ENCODE assay signal across 2 cellular contexts in the genomic region with DNA sequence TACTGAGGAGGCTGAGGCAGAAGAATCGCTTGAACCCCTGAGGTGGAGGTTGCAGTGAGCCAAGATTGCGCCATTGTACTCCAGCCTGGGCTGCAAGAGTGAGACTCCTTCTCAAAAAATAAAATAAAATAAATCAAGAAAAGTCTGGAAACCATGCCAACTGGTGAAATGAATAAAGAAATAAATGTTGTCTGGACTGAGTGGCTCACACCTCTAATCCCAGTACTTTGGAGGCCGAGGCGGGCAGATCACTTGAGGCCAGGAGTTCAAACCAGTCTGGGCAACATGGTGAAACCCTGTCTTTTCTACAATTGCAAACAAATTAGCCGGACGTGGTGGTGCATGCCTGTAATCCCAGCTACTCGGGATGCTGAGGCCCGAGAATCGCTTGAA.
TF ChIP-seq lines count a peak whose summit lies in the region.

No MANE protein-coding gene starts in this region.

TF ChIP-seq in K562, 482 proteins besides CTCF, POLR2A, EP300 and RAD21 (continued from another document):
- TF ChIP-seq, protein P1, sequence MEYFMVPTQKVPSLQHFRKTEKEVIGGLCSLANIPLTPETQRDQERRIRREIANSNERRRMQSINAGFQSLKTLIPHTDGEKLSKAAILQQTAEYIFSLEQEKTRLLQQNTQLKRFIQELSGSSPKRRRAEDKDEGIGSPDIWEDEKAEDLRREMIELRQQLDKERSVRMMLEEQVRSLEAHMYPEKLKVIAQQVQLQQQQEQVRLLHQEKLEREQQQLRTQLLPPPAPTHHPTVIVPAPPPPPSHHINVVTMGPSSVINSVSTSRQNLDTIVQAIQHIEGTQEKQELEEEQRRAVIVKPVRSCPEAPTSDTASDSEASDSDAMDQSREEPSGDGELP (CRISPR knock-in tag; IDR thresholded peaks at IDR 0.05; ENCODE audit: borderline replicate concordance): no peak; the same call in 1 of the 2 replicates
- no peak for TF ChIP-seq ZNF133 (CRISPR knock-in tag; IDR thresholded peaks at IDR 0.05)
- TF ChIP-seq CBX8 (IDR thresholded peaks at IDR 0.05; ENCODE audit: borderline replicate concordance, extremely low read depth, low read depth, low read length, poor library complexity, severe bottlenecking): no peak
- 0 out of 2 replicates have a peak, but pooled peaks have one; percentile 19 for TF ChIP-seq GTF2E2 (tag; IDR thresholded peaks at IDR 0.05)
- TF ChIP-seq HDAC1 (IDR thresholded peaks at IDR 0.05): no peak
- peak; percentile 42; the same call in 1 of the 2 replicates for TF ChIP-seq ARID2 (IDR thresholded peaks at IDR 0.05)
- TF ChIP-seq, protein P2, sequence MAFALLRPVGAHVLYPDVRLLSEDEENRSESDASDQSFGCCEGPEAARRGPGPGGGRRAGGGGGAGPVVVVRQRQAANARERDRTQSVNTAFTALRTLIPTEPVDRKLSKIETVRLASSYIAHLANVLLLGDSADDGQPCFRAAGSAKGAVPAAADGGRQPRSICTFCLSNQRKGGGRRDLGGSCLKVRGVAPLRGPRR (CRISPR knock-in tag; IDR thresholded peaks at IDR 0.05): no peak
- no peak for TF ChIP-seq LARP7 (IDR thresholded peaks at IDR 0.05)
- peak; percentile 10 for TF ChIP-seq ZNF280A (IDR thresholded peaks at IDR 0.05; ENCODE audit: low read depth, partially characterized antibody)
- no peak for TF ChIP-seq CBX1 (IDR thresholded peaks at IDR 0.05; ENCODE audit: low read depth)
- TF ChIP-seq MBD2 (IDR thresholded peaks at IDR 0.05; ENCODE audit: borderline replicate concordance, low read depth): no peak
- TF ChIP-seq ELF2 (CRISPR knock-in tag; IDR thresholded peaks at IDR 0.05): no peak
- TF ChIP-seq, protein P3, sequence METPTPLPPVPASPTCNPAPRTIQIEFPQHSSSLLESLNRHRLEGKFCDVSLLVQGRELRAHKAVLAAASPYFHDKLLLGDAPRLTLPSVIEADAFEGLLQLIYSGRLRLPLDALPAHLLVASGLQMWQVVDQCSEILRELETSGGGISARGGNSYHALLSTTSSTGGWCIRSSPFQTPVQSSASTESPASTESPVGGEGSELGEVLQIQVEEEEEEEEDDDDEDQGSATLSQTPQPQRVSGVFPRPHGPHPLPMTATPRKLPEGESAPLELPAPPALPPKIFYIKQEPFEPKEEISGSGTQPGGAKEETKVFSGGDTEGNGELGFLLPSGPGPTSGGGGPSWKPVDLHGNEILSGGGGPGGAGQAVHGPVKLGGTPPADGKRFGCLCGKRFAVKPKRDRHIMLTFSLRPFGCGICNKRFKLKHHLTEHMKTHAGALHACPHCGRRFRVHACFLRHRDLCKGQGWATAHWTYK (CRISPR knock-in tag; IDR thresholded peaks at IDR 0.05): no peak
- TF ChIP-seq, protein P4, sequence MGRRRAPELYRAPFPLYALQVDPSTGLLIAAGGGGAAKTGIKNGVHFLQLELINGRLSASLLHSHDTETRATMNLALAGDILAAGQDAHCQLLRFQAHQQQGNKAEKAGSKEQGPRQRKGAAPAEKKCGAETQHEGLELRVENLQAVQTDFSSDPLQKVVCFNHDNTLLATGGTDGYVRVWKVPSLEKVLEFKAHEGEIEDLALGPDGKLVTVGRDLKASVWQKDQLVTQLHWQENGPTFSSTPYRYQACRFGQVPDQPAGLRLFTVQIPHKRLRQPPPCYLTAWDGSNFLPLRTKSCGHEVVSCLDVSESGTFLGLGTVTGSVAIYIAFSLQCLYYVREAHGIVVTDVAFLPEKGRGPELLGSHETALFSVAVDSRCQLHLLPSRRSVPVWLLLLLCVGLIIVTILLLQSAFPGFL (CRISPR knock-in tag; IDR thresholded peaks at IDR 0.05): peak; percentile 61; the same call in 1 of the 2 replicates
- TF ChIP-seq SMARCA4 (IDR thresholded peaks at IDR 0.05): peak; percentile 12; the same call in 1 of the 2 replicates

TF ChIP-seq in HepG2, 621 proteins besides CTCF, POLR2A, EP300 and RAD21 (continued from another document and continues in another):
- no peak for TF ChIP-seq MIER3 (CRISPR knock-in tag; IDR thresholded peaks at IDR 0.05; ENCODE audit: borderline replicate concordance)
- no peak for TF ChIP-seq SMAD9 (CRISPR knock-in tag; IDR thresholded peaks at IDR 0.05)
- no peak for TF ChIP-seq NR3C1 (CRISPR knock-in tag; IDR thresholded peaks at IDR 0.05)
- no peak for TF ChIP-seq ZNF207 (IDR thresholded peaks at IDR 0.05; ENCODE audit: borderline replicate concordance)
- no peak for TF ChIP-seq REPIN1 (CRISPR knock-in tag; IDR thresholded peaks at IDR 0.05; ENCODE audit: borderline replicate concordance, low read depth)
- TF ChIP-seq HCFC1 (IDR thresholded peaks at IDR 0.05; ENCODE audit: low read depth, low read length): no peak
- TF ChIP-seq ZNF256 (CRISPR knock-in tag; conservative IDR thresholded peaks at IDR 0.05): no peak
- TF ChIP-seq CEBPB (IDR thresholded peaks at IDR 0.05; ENCODE audit: borderline replicate concordance, low read depth, low read length): no peak
- no peak for TF ChIP-seq ZNF672 (CRISPR knock-in tag; IDR thresholded peaks at IDR 0.05)
- no peak for TF ChIP-seq SRY (CRISPR knock-in tag; IDR thresholded peaks at IDR 0.05)
- no peak for TF ChIP-seq EEA1 (CRISPR knock-in tag; IDR thresholded peaks at IDR 0.05; ENCODE audit: borderline replicate concordance)
- 0 out of 2 replicates have a peak, but pooled peaks have one; percentile 44 for TF ChIP-seq ZNF343 (CRISPR knock-in tag; IDR thresholded peaks at IDR 0.05)
- TF ChIP-seq RFXAP (CRISPR knock-in tag; IDR thresholded peaks at IDR 0.05; ENCODE audit: borderline replicate concordance): no peak
- TF ChIP-seq RXRA (CRISPR knock-in tag; IDR thresholded peaks at IDR 0.05): no peak
- no peak for TF ChIP-seq ZNF816 (CRISPR knock-in tag; IDR thresholded peaks at IDR 0.05; ENCODE audit: borderline replicate concordance)
- TF ChIP-seq HOXA5 (CRISPR knock-in tag; IDR thresholded peaks at IDR 0.05): no peak
- TF ChIP-seq SAFB2 (CRISPR knock-in tag; IDR thresholded peaks at IDR 0.05; ENCODE audit: borderline replicate concordance, low read depth): no peak
- TF ChIP-seq MLXIP (CRISPR knock-in tag; IDR thresholded peaks at IDR 0.05; ENCODE audit: borderline replicate concordance): no peak
- TF ChIP-seq CEBPG (CRISPR knock-in tag; IDR thresholded peaks at IDR 0.05): peak; percentile 41; the same call in 1 of the 2 replicates
- TF ChIP-seq KLF12 (CRISPR knock-in tag; IDR thresholded peaks at IDR 0.05; ENCODE audit: borderline replicate concordance): no peak
- TF ChIP-seq ZBTB8A (CRISPR knock-in tag; IDR thresholded peaks at IDR 0.05; ENCODE audit: borderline replicate concordance, low read depth): 0 out of 2 replicates have a peak, but pooled peaks have one; percentile 19
- TF ChIP-seq ZNF761 (CRISPR knock-in tag; conservative IDR thresholded peaks at IDR 0.05): no peak
- no peak for TF ChIP-seq ZNF883 (CRISPR knock-in tag; IDR thresholded peaks at IDR 0.05; ENCODE audit: not compliant biosample characterization)
- no peak for TF ChIP-seq FOXM1 (CRISPR knock-in tag; IDR thresholded peaks at IDR 0.05)
- TF ChIP-seq TCF7 (IDR thresholded peaks at IDR 0.05; ENCODE audit: low read depth): no peak
- TF ChIP-seq, protein P5, sequence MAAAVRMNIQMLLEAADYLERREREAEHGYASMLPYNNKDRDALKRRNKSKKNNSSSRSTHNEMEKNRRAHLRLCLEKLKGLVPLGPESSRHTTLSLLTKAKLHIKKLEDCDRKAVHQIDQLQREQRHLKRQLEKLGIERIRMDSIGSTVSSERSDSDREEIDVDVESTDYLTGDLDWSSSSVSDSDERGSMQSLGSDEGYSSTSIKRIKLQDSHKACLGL (CRISPR knock-in tag; IDR thresholded peaks at IDR 0.05): 0 out of 2 replicates have a peak, but pooled peaks have one; percentile 13
- TF ChIP-seq TBX2 (CRISPR knock-in tag; IDR thresholded peaks at IDR 0.05; ENCODE audit: borderline replicate concordance): no peak
- no peak for TF ChIP-seq HNF4G (IDR thresholded peaks at IDR 0.05; ENCODE audit: borderline replicate concordance, low read depth, low read length)
- TF ChIP-seq HNF4G (CRISPR knock-in tag; IDR thresholded peaks at IDR 0.05; ENCODE audit: borderline replicate concordance, low read depth): no peak
- TF ChIP-seq, protein P6, sequence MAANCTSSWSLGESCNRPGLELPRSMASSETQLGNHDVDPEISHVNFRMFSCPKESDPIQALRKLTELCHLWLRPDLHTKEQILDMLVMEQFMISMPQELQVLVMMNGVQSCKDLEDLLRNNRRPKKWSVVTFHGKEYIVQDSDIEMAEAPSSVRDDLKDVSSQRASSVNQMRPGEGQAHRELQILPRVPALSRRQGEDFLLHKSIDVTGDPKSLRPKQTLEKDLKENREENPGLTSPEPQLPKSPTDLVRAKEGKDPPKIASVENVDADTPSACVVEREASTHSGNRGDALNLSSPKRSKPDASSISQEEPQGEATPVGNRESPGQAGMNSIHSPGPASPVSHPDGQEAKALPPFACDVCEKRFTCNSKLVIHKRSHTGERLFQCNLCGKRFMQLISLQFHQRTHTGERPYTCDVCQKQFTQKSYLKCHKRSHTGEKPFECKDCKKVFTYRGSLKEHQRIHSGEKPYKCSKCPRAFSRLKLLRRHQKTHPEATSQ (CRISPR knock-in tag; IDR thresholded peaks at IDR 0.05; ENCODE audit: borderline replicate concordance): no peak
- TF ChIP-seq ATF3 (CRISPR knock-in tag; IDR thresholded peaks at IDR 0.05): no peak
- no peak for TF ChIP-seq ZNF138 (CRISPR knock-in tag; IDR thresholded peaks at IDR 0.05; ENCODE audit: low read depth)
- no peak for TF ChIP-seq U2AF2 (IDR thresholded peaks at IDR 0.05; ENCODE audit: low read depth, low read length)
- no peak for TF ChIP-seq ZXDC (CRISPR knock-in tag; IDR thresholded peaks at IDR 0.05)
- TF ChIP-seq RNF2 (conservative IDR thresholded peaks at IDR 0.05; ENCODE audit: low read depth): no peak
- no peak for TF ChIP-seq CHCHD3 (CRISPR knock-in tag; IDR thresholded peaks at IDR 0.05)
